Comparison of ENCODE assay signal across 1 cellular context in the genomic region with DNA sequence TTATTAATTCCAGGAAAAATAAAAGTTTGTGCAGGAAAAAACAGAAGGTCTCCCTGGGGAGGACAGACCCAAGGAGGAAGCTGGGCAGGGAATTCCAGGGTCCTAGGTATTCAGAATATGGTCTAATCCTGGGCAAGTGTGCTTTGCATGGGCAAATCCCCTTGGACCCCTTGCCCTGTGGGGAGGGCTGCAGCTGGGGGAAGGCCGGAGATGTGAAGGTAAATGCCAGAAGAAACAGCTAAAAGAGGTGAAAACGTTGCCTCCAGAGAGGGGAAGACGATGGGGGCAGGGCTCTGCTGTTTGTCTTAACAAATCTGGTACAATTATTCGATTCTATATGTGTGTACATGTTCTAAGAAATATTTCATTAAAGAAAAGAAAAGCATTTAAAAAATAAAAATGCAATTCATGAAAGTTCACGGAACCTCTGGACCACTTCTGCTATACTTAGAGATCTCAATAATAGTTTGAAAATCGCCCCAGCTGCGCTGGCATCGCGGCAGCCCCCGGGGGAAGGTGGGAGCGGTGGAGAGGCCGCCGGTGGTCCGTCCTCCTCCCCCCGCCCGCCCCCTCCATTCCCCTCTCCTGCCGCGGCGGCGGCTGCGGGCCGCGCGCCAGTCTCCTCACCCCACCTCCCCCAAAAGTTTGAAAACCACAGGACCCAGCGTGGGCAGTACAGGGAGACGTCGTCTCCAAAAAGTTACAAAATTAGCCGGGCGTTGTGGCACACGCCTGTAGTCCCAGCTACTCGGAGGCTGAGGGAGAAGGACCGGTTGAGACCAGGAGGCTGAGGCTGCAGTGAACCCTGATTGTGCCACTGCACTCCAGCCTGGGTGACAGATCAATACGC.
TF ChIP-seq lines count a peak whose summit lies in the region.

No MANE protein-coding gene starts in this region.

TF ChIP-seq in HepG2, 621 proteins besides CTCF, POLR2A, EP300 and RAD21:
- TF ChIP-seq ZMYM3 (CRISPR knock-in tag; IDR thresholded peaks at IDR 0.05) (peak; percentile 66), IRF1 (CRISPR knock-in tag; IDR thresholded peaks at IDR 0.05; ENCODE audit: low read depth) (no peak), ADNP (CRISPR knock-in tag; IDR thresholded peaks at IDR 0.05) (0 out of 2 replicates have a peak, but pooled peaks have one; percentile 71), ZBTB49 (CRISPR knock-in tag; IDR thresholded peaks at IDR 0.05; ENCODE audit: borderline replicate concordance) (no peak)
- TF ChIP-seq, protein P1, sequence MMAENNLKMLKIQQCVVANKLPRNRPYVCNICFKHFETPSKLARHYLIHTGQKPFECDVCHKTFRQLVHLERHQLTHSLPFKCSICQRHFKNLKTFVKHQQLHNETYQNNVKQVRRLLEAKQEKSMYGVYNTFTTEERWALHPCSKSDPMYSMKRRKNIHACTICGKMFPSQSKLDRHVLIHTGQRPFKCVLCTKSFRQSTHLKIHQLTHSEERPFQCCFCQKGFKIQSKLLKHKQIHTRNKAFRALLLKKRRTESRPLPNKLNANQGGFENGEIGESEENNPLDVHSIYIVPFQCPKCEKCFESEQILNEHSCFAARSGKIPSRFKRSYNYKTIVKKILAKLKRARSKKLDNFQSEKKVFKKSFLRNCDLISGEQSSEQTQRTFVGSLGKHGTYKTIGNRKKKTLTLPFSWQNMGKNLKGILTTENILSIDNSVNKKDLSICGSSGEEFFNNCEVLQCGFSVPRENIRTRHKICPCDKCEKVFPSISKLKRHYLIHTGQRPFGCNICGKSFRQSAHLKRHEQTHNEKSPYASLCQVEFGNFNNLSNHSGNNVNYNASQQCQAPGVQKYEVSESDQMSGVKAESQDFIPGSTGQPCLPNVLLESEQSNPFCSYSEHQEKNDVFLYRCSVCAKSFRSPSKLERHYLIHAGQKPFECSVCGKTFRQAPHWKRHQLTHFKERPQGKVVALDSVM (CRISPR knock-in tag; IDR thresholded peaks at IDR 0.05): peak; percentile 99
